ENCODE assay signal across 3 cellular contexts in the genomic region with DNA sequence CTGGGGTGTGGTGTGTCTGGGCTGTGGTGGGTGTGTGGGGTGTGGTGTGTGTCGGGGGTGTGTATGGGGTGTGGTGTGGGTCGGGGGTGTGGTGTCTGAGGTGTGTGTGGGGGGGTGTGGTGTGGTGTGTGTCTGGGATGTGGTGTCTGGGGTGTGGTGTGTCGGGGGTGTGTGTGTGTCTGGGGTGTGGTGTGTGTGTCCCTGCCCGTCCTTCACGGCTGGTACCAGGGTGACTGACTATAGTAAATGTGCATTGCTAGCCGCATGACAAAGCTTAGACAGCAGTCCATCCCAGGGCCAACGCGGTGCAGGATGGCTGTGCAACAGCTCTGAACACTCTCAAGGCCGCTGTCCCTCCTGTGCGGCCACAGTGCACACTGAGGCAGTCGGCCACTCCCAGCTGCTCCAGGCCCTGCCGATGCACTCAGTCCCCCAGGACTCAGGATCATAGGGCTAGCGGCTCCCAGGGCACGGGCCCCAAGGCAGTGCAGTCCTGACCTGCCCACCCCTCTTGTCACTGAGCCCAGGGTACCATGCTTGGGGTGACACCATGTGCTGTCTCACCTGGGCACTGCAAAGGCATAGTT.
TF ChIP-seq lines count a peak whose summit lies in the region.

No MANE protein-coding gene starts in this region.

TF ChIP-seq in A549, 52 proteins besides CTCF, POLR2A, EP300 and RAD21:
- TF ChIP-seq FOSB (CRISPR knock-in tag; IDR thresholded peaks at IDR 0.05), result no peak
- no peak for TF ChIP-seq RARB (CRISPR knock-in tag; IDR thresholded peaks at IDR 0.05)
- TF ChIP-seq CBX8 (IDR thresholded peaks at IDR 0.05), result no peak
- TF ChIP-seq, protein P1, sequence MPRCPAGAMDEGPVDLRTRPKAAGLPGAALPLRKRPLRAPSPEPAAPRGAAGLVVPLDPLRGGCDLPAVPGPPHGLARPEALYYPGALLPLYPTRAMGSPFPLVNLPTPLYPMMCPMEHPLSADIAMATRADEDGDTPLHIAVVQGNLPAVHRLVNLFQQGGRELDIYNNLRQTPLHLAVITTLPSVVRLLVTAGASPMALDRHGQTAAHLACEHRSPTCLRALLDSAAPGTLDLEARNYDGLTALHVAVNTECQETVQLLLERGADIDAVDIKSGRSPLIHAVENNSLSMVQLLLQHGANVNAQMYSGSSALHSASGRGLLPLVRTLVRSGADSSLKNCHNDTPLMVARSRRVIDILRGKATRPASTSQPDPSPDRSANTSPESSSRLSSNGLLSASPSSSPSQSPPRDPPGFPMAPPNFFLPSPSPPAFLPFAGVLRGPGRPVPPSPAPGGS (IDR thresholded peaks at IDR 0.05), result no peak

TF ChIP-seq in HCT116, 20 proteins besides CTCF, POLR2A, EP300 and RAD21:
- TF ChIP-seq, protein P2, sequence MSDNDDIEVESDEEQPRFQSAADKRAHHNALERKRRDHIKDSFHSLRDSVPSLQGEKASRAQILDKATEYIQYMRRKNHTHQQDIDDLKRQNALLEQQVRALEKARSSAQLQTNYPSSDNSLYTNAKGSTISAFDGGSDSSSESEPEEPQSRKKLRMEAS (IDR thresholded peaks at IDR 0.05), result no peak
- TF ChIP-seq, protein P3, sequence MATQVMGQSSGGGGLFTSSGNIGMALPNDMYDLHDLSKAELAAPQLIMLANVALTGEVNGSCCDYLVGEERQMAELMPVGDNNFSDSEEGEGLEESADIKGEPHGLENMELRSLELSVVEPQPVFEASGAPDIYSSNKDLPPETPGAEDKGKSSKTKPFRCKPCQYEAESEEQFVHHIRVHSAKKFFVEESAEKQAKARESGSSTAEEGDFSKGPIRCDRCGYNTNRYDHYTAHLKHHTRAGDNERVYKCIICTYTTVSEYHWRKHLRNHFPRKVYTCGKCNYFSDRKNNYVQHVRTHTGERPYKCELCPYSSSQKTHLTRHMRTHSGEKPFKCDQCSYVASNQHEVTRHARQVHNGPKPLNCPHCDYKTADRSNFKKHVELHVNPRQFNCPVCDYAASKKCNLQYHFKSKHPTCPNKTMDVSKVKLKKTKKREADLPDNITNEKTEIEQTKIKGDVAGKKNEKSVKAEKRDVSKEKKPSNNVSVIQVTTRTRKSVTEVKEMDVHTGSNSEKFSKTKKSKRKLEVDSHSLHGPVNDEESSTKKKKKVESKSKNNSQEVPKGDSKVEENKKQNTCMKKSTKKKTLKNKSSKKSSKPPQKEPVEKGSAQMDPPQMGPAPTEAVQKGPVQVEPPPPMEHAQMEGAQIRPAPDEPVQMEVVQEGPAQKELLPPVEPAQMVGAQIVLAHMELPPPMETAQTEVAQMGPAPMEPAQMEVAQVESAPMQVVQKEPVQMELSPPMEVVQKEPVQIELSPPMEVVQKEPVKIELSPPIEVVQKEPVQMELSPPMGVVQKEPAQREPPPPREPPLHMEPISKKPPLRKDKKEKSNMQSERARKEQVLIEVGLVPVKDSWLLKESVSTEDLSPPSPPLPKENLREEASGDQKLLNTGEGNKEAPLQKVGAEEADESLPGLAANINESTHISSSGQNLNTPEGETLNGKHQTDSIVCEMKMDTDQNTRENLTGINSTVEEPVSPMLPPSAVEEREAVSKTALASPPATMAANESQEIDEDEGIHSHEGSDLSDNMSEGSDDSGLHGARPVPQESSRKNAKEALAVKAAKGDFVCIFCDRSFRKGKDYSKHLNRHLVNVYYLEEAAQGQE (IDR thresholded peaks at IDR 0.05; ENCODE audit: low read depth), result no peak
- no peak for TF ChIP-seq JUND (IDR thresholded peaks at IDR 0.05)
- no peak for TF ChIP-seq SP1 (IDR thresholded peaks at IDR 0.05; ENCODE audit: low read depth)
- TF ChIP-seq YY1 (IDR thresholded peaks at IDR 0.05; ENCODE audit: extremely low read depth, insufficient replicate concordance, low read depth, low read length), result no peak
- no peak for TF ChIP-seq EGR1 (IDR thresholded peaks at IDR 0.05; ENCODE audit: low read depth)
- no peak for TF ChIP-seq CBX3 (IDR thresholded peaks at IDR 0.05; ENCODE audit: low read depth)
- no peak for TF ChIP-seq TCF7L2 (IDR thresholded peaks at IDR 0.05; ENCODE audit: borderline replicate concordance, extremely low read depth, insufficient read depth, insufficient read length)
- TF ChIP-seq EZH2 (IDR thresholded peaks at IDR 0.05), result no peak
- TF ChIP-seq SRF (IDR thresholded peaks at IDR 0.05; ENCODE audit: low read depth), result no peak
- no peak for TF ChIP-seq FOSL1 (IDR thresholded peaks at IDR 0.05; ENCODE audit: low read depth)
- TF ChIP-seq POLR2AphosphoS5 (IDR thresholded peaks at IDR 0.05; ENCODE audit: low read depth, low read length), result no peak

TF ChIP-seq in H1, 55 proteins besides CTCF, POLR2A, EP300 and RAD21:
- TF ChIP-seq SP1 (IDR thresholded peaks at IDR 0.05; ENCODE audit: low read depth, low read length), result no peak
- no peak for TF ChIP-seq RFX5 (IDR thresholded peaks at IDR 0.05; ENCODE audit: borderline replicate concordance, low read depth, low read length)
- TF ChIP-seq NRF1 (IDR thresholded peaks at IDR 0.05; ENCODE audit: low read depth, low read length), result no peak
